Comparison of ENCODE assay signal across 20 cellular contexts in the genomic region with DNA sequence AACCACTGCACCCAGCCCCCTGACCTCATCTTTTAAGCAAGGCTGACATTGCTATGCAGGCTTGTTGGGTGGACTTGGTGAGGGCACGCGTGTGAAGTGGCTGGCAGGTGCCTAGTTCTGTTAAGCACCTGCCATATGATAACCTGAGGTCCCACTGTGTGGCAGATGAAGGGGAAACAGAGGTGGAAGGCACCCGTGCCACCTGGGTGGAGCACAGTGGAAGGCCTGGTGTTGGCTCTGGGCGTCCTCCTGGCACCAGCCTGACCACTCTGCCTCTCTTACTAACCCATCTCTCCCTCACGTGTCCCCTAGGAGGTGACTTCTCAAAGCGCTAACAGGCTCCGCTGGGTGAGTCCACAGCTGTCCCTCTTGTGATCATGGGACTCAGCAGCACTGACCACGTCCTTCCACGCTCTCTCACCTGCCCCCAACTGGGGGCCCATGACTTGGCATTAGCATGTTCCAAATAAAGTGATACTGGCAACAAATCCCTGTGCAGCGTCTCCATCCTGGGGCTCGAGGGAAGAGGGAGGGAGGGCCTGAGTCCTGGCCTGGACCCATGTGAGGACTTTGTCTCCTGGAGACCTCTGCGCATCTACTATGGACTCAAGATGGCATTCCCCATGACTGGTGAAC. TPM values are rescaled to one million over a fixed set of nuclear protein-coding genes. Genes with fewer than 3 reads are reported as not detected.
A peak's percentile ranks its signal among the peaks of the same experiment; 100 is the strongest.
DNase-seq lines count a peak whose midpoint lies in the region; ATAC-seq, FAIRE-seq and TF ChIP-seq lines count a peak whose summit lies in the region.
"Had no signal": no experiment of that assay in that cellular context is flagged by ENCODE, and none has a peak within 500 bp of the region (broad histone marks: within the 10 kb centered on the region; RNA-seq: fewer than 3 reads in every experiment).

No MANE protein-coding gene starts in this region.

- 84 to 85% methylated on average over 12 of the region's 12 CpGs for whole genome bisulfite sequencing in sigmoid colon, 2 donors

- DNase-seq in activated CD8-positive, alpha-beta memory T cell treated with anti-CD3 and anti-CD28 coated beads, Interleukin-2, amount 50 U/mL, for 4 hours, result peak; percentile 9
- DNase-seq in activated CD8-positive, alpha-beta memory T cell treated with anti-CD3 and anti-CD28 coated beads, Interleukin-2, amount 50 U/mL, for 48 hours, result no peak
- DNase-seq in WTC11 (ENCODE audit: low spot score) (peak; percentile 5), kidney (peak; percentile 53), sigmoid colon (peak; percentile 42), GOT3 (lab: John Stamatoyannopoulos, UW) (no peak), NCI-H2227 treated with DMSO at 0.1 percent for 48 hours (lab: John Stamatoyannopoulos, UW) (no peak)
- DNase-seq: 8988T; CD4-positive, alpha-beta memory T cell; DMS153; DMS79; GDM1; HCEC 1CT; HFFc6; IMR-90 had no signal

- TF ChIP-seq EP300 in sigmoid colon (IDR thresholded peaks at IDR 0.05), result no peak

- FAIRE-seq in kidney (lab: Jason Lieb, UNC), result no peak
- FAIRE-seq: H54, HTR-8/SVneo had no signal

- no peaks in the 10 kb centered on the region for H3K36me3 Mint-ChIP-seq in WTC11
- H3K36me3 Mint-ChIP-seq: CD14-positive monocyte had no signal

- TF ChIP-seq CTCF in WTC11 (IDR thresholded peaks at IDR 0.05) (no peak), kidney (IDR thresholded peaks at IDR 0.05; ENCODE audit: borderline replicate concordance, extremely low read depth, insufficient read depth) (no peak), sigmoid colon (IDR thresholded peaks at IDR 0.05) (no peak)

- H3K4me3 ChIP-seq in kidney (ENCODE audit: low read length in 2 of 2), result no peak overlapping the region
- H3K4me3 ChIP-seq in sigmoid colon, result no peak overlapping the region
- H3K4me3 ChIP-seq: BLaER1 had no signal

- no peak overlapping the region for H3K27ac Mint-ChIP-seq in WTC11
- H3K27ac Mint-ChIP-seq: CD14-positive monocyte; CD4-positive, alpha-beta memory T cell; HFFc6 had no signal

- POLR2A ChIA-PET in WTC11 (lab: Charles Lee), result no interaction called here

- no peak for TF ChIP-seq POLR2A in sigmoid colon (IDR thresholded peaks at IDR 0.05)

- H3K27ac ChIP-seq in kidney (ENCODE audit: low read depth in 2 of 2, low read length in 2 of 2), result no peak overlapping the region
- H3K27ac ChIP-seq in sigmoid colon, result no peak overlapping the region
- H3K27ac ChIP-seq: BLaER1 had no signal

- ATAC-seq in WTC11 (no peak), HG03159 (IDR thresholded peaks at IDR 0.05; ENCODE audit: unreplicated experiment) (no peak)

- H3K4me3 Mint-ChIP-seq in WTC11, result no peak overlapping the region
- H3K4me3 Mint-ChIP-seq: CD14-positive monocyte, HFFc6 had no signal

- CTCF ChIA-PET in WTC11 (lab: Charles Lee), result interaction anchor here (0.9 to 2.9 kb wide), 4 partner anchors 26 to 92 kb away, joined by 3 to 14 read pairs (median 4); no protein-coding TSS in a partner anchor

- H3K27me3 ChIP-seq in sigmoid colon, result peaks cover 0 to 11% (median 0%) of the 10 kb centered on the region in 3 donors
- H3K27me3 ChIP-seq: BLaER1 had no signal

- H3K9me3 ChIP-seq in kidney (ENCODE audit: control insufficient read depth in 1 of 2, low read length in 2 of 2) (no peaks in the 10 kb centered on the region), sigmoid colon (no peaks in the 10 kb centered on the region)
- H3K9me3 ChIP-seq: BLaER1 had no signal

- H3K9me3 Mint-ChIP-seq in WTC11, result no peaks in the 10 kb centered on the region
- H3K9me3 Mint-ChIP-seq: CD14-positive monocyte; CD4-positive, alpha-beta memory T cell; HFFc6 had no signal

- H3K36me3 ChIP-seq in kidney (ENCODE audit: control insufficient read depth in 1 of 2, insufficient read depth in 2 of 2, low read length in 2 of 2) (no peaks in the 10 kb centered on the region), sigmoid colon (no peaks in the 10 kb centered on the region)
- H3K36me3 ChIP-seq: BLaER1 had no signal

- H3K4me1 ChIP-seq in kidney (ENCODE audit: control insufficient read depth in 1 of 2, insufficient read depth in 1 of 2, low read depth in 1 of 2, low read length in 2 of 2) (peaks cover 0 to 4% of the 10 kb centered on the region in 2 donors), sigmoid colon (peaks cover 0 to 5% (median 3%) of the 10 kb centered on the region in 4 donors)

- H3K27me3 Mint-ChIP-seq in WTC11 (ENCODE audit: low read depth), result peaks cover 9% of the 10 kb centered on the region

- intact Hi-C loops in kidney (cut with DNase I) (no loop called here), sigmoid colon (cut with DNase I) (no loop called here)

- H3K9ac ChIP-seq in kidney (ENCODE audit: low read length in 2 of 2), result no peak overlapping the region
- H3K9ac ChIP-seq: BLaER1 had no signal

- peaks cover 18% of the 10 kb centered on the region for H3K4me1 Mint-ChIP-seq in WTC11

TF ChIP-seq in WTC11, 78 proteins besides CTCF, POLR2A, EP300 and RAD21:
- TF ChIP-seq CREM (CRISPR knock-in tag; IDR thresholded peaks at IDR 0.05) (no peak), KAT7 (CRISPR knock-in tag; IDR thresholded peaks at IDR 0.05; ENCODE audit: borderline replicate concordance) (no peak), EMX1 (CRISPR knock-in tag; IDR thresholded peaks at IDR 0.05) (no peak), ZNF263 (CRISPR knock-in tag; IDR thresholded peaks at IDR 0.05; ENCODE audit: low read depth) (no peak), PRRX2 (CRISPR knock-in tag; IDR thresholded peaks at IDR 0.05) (no peak), GRHL2 (CRISPR knock-in tag; IDR thresholded peaks at IDR 0.05; ENCODE audit: insufficient replicate concordance, severe bottlenecking) (no peak), ATF1 (CRISPR knock-in tag; IDR thresholded peaks at IDR 0.05) (no peak)
- TF ChIP-seq, protein P1, sequence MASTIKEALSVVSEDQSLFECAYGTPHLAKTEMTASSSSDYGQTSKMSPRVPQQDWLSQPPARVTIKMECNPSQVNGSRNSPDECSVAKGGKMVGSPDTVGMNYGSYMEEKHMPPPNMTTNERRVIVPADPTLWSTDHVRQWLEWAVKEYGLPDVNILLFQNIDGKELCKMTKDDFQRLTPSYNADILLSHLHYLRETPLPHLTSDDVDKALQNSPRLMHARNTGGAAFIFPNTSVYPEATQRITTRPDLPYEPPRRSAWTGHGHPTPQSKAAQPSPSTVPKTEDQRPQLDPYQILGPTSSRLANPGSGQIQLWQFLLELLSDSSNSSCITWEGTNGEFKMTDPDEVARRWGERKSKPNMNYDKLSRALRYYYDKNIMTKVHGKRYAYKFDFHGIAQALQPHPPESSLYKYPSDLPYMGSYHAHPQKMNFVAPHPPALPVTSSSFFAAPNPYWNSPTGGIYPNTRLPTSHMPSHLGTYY (CRISPR knock-in tag; IDR thresholded peaks at IDR 0.05), result no peak

RNA-seq across cellular contexts. Expression of a gene that starts 4.6 kb away (rescaled TPM):
- total RNA-seq in WTC11 (2021) (3.6 to 6.3 TPM (median 5.8 TPM) in 3 replicates), kidney (29.1 TPM), sigmoid colon (10 to 100 TPM; 12.5 to 23.8 (median 15.9) TPM)
- polyA plus RNA-seq in kidney (ENCODE audit: insufficient read depth, low read depth, low replicate concordance) (5.7 TPM), sigmoid colon (1 to 10 TPM in 2 of 3 donors, under 1 TPM in 1; 0.92 to 9.6 (median 6.0) TPM)

RNA-seq across cellular contexts. Expression of a gene that starts 40.2 kb away (rescaled TPM):
- total RNA-seq in WTC11 (2021) (22.7 to 26.2 TPM (median 24.8 TPM) in 3 replicates), kidney (19.8 TPM), sigmoid colon (10 to 100 TPM; 16.6 to 41.7 (median 29.9) TPM)
- polyA plus RNA-seq in kidney (ENCODE audit: insufficient read depth, low read depth, low replicate concordance) (138 TPM), sigmoid colon (10 to 100 TPM; 13.2 to 45.5 (median 22.8) TPM)

Comparison
In these comparisons a context has a peak if more than half of its experiments do, and no peak if none do; other contexts are left out.
1. DNase-seq: peak in activated CD8-positive, alpha-beta memory T cell treated with anti-CD3 and anti-CD28 coated beads, Interleukin-2, amount 50 U/mL, for 4 hours (single experiment), WTC11 (single experiment), kidney (single experiment) and sigmoid colon (single experiment); none in activated CD8-positive, alpha-beta memory T cell treated with anti-CD3 and anti-CD28 coated beads, Interleukin-2, amount 50 U/mL, for 48 hours (single experiment), GOT3 (single experiment) and NCI-H2227 treated with DMSO at 0.1 percent for 48 hours (single experiment).